Comparison of ENCODE assay signal across 8 cellular contexts in the genomic region with DNA sequence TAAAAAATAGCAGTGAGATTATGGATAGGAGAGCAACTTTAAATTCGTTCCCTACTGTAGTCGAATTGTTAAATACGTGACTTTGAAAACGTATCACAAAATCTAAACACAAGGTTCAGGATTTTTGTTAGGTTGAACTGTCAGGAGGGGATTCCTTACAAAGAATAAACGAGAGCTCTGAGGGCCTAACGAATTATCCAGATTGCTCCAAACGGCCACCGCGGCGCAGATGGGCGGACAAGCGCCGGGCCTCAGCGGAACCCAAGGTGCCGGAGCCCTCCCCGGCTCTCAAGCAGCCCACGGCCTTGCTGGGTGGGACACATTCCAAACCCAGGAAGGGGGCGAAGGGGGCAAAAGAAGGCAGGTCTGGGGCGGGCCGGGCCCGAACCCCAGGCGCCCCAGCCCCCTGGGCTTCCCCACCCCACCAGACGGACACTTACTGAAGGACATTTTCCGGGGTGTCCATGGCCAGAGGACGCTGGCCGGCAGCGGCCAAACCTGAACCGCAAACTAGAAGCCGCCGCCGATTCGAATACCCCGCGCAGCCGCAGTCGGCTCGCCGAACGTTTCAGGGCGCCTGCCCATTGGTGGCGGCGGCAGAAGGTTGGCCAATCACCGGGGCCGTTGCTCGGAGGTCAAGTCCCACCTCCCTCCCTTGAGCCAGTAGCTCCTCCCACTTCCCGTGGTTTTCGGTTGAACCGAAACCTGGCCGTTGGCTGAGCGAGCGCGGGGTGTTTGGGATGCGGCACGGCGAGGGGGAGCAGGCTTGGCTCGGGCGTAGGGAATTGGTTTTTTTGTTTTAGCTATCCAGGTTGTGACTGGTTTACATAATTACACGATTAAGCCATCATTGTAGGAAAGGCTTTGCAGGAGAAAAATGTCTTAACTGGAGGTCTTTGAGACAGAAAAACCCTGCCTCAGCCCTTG. TPM values are rescaled to one million over a fixed set of nuclear protein-coding genes. Genes with fewer than 3 reads are reported as not detected.
DNase-seq lines count a peak whose midpoint lies in the region; ATAC-seq, FAIRE-seq and TF ChIP-seq lines count a peak whose summit lies in the region.

A gene (minus strand): TSS at position 534 of the 927 bp plus-strand sequence. CDS start 68 bp downstream, at position 466.

- H3K9me2 ChIP-seq in SU-DHL-6 (replicated peaks; ENCODE audit: insufficient read depth, low read length) = no peaks in the 10 kb centered on the region

- peak within 1 kb of the TSS; percentile 100 for H3K27ac Mint-ChIP-seq in activated naive CD8-positive, alpha-beta T cell treated with anti-CD3 and anti-CD28 coated beads, Interleukin-2, amount 10 ng/mL, durations not matched to agents 7 days and 5 days

- 0 to 1% methylated on average over 55 to 58 of the region's 58 CpGs for WGBS in pancreas, 2 donors
- 0 to 2% methylated on average over 35 to 41 of the region's 58 CpGs for WGBS in tibial nerve, 2 donors

- DNase-seq in NCI-H128 (lab: John Stamatoyannopoulos, UW; ENCODE audit: unreplicated experiment) (peak; percentile 96), Right ventricle myocardium inferior (ENCODE audit: missing footprints) (peak; percentile 98), pancreas (peak; percentile 97 to 99 (median 98)), tibial nerve (ENCODE audit: low spot score in 2 of 2) (peak; percentile 92 to 94)
- peak; percentile 95 for DNase-seq in activated naive CD8-positive, alpha-beta T cell treated with anti-CD3 and anti-CD28 coated beads, Interleukin-2, amount 10 ng/mL, durations not matched to agents 7 days and 5 days

- POLR2A ChIA-PET in activated naive CD8-positive, alpha-beta T cell treated with anti-CD3 and anti-CD28 coated beads, Interleukin-2, amount 10 ng/mL, durations not matched to agents 7 days and 5 days (lab: Charles Lee) = interaction anchor here (0.6 to 1.9 kb wide), 13 partner anchors 9 to 446 kb away, joined by 3 to 13 read pairs (median 4); a partner anchor contains a TSS

- H3K36me3 ChIP-seq in SU-DHL-6 (ENCODE audit: low read length) (peaks cover 6% of the 10 kb centered on the region; the same call in 1 of the 2 replicates), pancreas (no peaks in the 10 kb centered on the region), tibial nerve (no peaks in the 10 kb centered on the region)

- ATAC-seq in HG02678 (IDR thresholded peaks at IDR 0.05; ENCODE audit: unreplicated experiment) = peak; percentile 81
- peak; percentile 89 for ATAC-seq in activated naive CD8-positive, alpha-beta T cell treated with anti-CD3 and anti-CD28 coated beads, Interleukin-2, amount 10 ng/mL, durations not matched to agents 7 days and 5 days (ENCODE audit: low read depth)
- ATAC-seq in Right ventricle myocardium inferior = peak; percentile 99
- ATAC-seq in pancreas = peak; percentile 99 to 100 (median 100)

- peak within 1 kb of the TSS; percentile 84 for H3K9ac ChIP-seq in SU-DHL-6 (ENCODE audit: low read length)

- H3K4me2 ChIP-seq in SU-DHL-6 (ENCODE audit: low read depth, low read length, poor library complexity, severe bottlenecking) = peak within 1 kb of the TSS; percentile 99

- intact Hi-C loops in Right ventricle myocardium inferior (cut with DNase I) (loop anchor here (5.0 kb wide), 1 partner anchor 80 kb away; no protein-coding TSS in a partner anchor), pancreas (cut with DNase I) (no loop called here)

- H3K9me3 ChIP-seq in SU-DHL-6 (ENCODE audit: insufficient read depth, low read length) (no peaks in the 10 kb centered on the region), pancreas (no peaks in the 10 kb centered on the region), tibial nerve (no peaks in the 10 kb centered on the region)

- H3K4me1 Mint-ChIP-seq in activated naive CD8-positive, alpha-beta T cell treated with anti-CD3 and anti-CD28 coated beads, Interleukin-2, amount 10 ng/mL, durations not matched to agents 7 days and 5 days = peaks cover 29% of the 10 kb centered on the region

- peaks cover 42% of the 10 kb centered on the region for H3K79me2 ChIP-seq in SU-DHL-6 (ENCODE audit: insufficient read depth, low read length)

- peaks cover 0 to 7% (median 0%) of the 10 kb centered on the region in 3 donors for H3K4me1 ChIP-seq in pancreas
- peaks cover 0 to 16% (median 2%) of the 10 kb centered on the region in 4 donors for H3K4me1 ChIP-seq in tibial nerve

- no peaks in the 10 kb centered on the region; the same call in 1 of the 2 replicates for H4K20me1 ChIP-seq in SU-DHL-6 (ENCODE audit: low read depth, low read length)

- no peak for FAIRE-seq in pancreas (lab: Jason Lieb, UNC)

- no peaks in the 10 kb centered on the region for H3K9me3 Mint-ChIP-seq in activated naive CD8-positive, alpha-beta T cell treated with anti-CD3 and anti-CD28 coated beads, Interleukin-2, amount 10 ng/mL, durations not matched to agents 7 days and 5 days

- peaks cover 7% of the 10 kb centered on the region for H3K27me3 Mint-ChIP-seq in activated naive CD8-positive, alpha-beta T cell treated with anti-CD3 and anti-CD28 coated beads, Interleukin-2, amount 10 ng/mL, durations not matched to agents 7 days and 5 days

- H3K27ac ChIP-seq in SU-DHL-6 (ENCODE audit: low read depth, low read length) (peak within 1 kb of the TSS; percentile 82), pancreas (peak within 1 kb of the TSS; percentile 44 to 87 (median 82)), tibial nerve (peak within 1 kb of the TSS; percentile 25 to 94 (median 86))

- TF ChIP-seq CTCF in SU-DHL-6 (IDR thresholded peaks at IDR 0.05; ENCODE audit: insufficient read depth, low read length, poor library complexity, severe bottlenecking) = no peak
- no peak for TF ChIP-seq CTCF in pancreas (IDR thresholded peaks at IDR 0.05)
- no peak for TF ChIP-seq CTCF in tibial nerve (IDR thresholded peaks at IDR 0.05)

- peak within 1 kb of the TSS; percentile 100 for H3K4me3 Mint-ChIP-seq in activated naive CD8-positive, alpha-beta T cell treated with anti-CD3 and anti-CD28 coated beads, Interleukin-2, amount 10 ng/mL, durations not matched to agents 7 days and 5 days

- peaks cover 10% of the 10 kb centered on the region for H3F3A ChIP-seq in SU-DHL-6 (ENCODE audit: insufficient read depth)

- H3K27me3 ChIP-seq in SU-DHL-6 (ENCODE audit: low read length) = no peaks in the 10 kb centered on the region
- H3K27me3 ChIP-seq in pancreas = no peaks in the 10 kb centered on the region
- no peaks in the 10 kb centered on the region for H3K27me3 ChIP-seq in tibial nerve

- TF ChIP-seq POLR2A in GM10847 (IDR thresholded peaks at IDR 0.05; ENCODE audit: extremely low read depth, insufficient read length) (peak; percentile 86), tibial nerve (IDR thresholded peaks at IDR 0.05) (peak; percentile 49 to 85)

- peak within 1 kb of the TSS; percentile 74 for H2AFZ ChIP-seq in SU-DHL-6 (ENCODE audit: low read depth, low read length, severe bottlenecking)

- H3K4me3 ChIP-seq in SU-DHL-6 (ENCODE audit: insufficient read depth, low read length, poor library complexity, severe bottlenecking) = peak within 1 kb of the TSS; percentile 93
- H3K4me3 ChIP-seq in pancreas = peak within 1 kb of the TSS; percentile 35 to 62 (median 51)
- peak within 1 kb of the TSS; percentile 36 to 85 (median 64) for H3K4me3 ChIP-seq in tibial nerve

- H3K36me3 Mint-ChIP-seq in activated naive CD8-positive, alpha-beta T cell treated with anti-CD3 and anti-CD28 coated beads, Interleukin-2, amount 10 ng/mL, durations not matched to agents 7 days and 5 days = peaks cover 15% of the 10 kb centered on the region

- peak; percentile 48 to 93 for TF ChIP-seq EP300 in tibial nerve (IDR thresholded peaks at IDR 0.05)

RNA-seq across cellular contexts. Expression of the gene that starts here (rescaled TPM):
- 10 to 100 TPM; 89.3 to 91.9 TPM for total RNA-seq in activated naive CD8-positive, alpha-beta T cell treated with anti-CD3 and anti-CD28 coated beads, Interleukin-2, amount 10 ng/mL, durations not matched to agents 7 days and 5 days
- total RNA-seq in Right ventricle myocardium inferior (0.87 TPM), pancreas (1 to 10 TPM in 1 of 6 donors, under 1 TPM in 4, not detected in 1; 0.04 to 1.4 (median 0.82) TPM), tibial nerve (1 to 10 TPM in 1 of 4 donors, under 1 TPM in 3; 0.42 to 1.8 (median 0.71) TPM)
- polyA plus RNA-seq in pancreas = under 1 TPM; 0.11 to 0.12 TPM

Comparison
In these comparisons a context has a peak if more than half of its experiments do, and no peak if none do; other contexts are left out.
1. Peak in every context shown above with its lines: DNase-seq, ATAC-seq, H3K4me3 ChIP-seq and H3K27ac ChIP-seq.
2. RNA of the gene that starts here (total RNA-seq): 89.3 to 91.9 TPM in activated naive CD8-positive, alpha-beta T cell treated with anti-CD3 and anti-CD28 coated beads, Interleukin-2, amount 10 ng/mL, durations not matched to agents 7 days and 5 days; 0.42 to 1.8 TPM in tibial nerve, 0.87 TPM in Right ventricle myocardium inferior (single experiment) and 0.04 to 1.4 TPM in pancreas; every median in the first group is over 10 times any median in the second.
3. Peak in DNase-seq and ATAC-seq in Right ventricle myocardium inferior; RNA of the gene not detected or under 1 TPM.